ENCODE assay signal across 7 cellular contexts in genomic region chr2:74552914-74553811, GRCh38. TPM values are rescaled to one million over a fixed set of nuclear protein-coding genes. Genes with fewer than 3 reads are reported as not detected.
DNase-seq lines count a peak whose midpoint lies in the region; ATAC-seq, FAIRE-seq and TF ChIP-seq lines count a peak whose summit lies in the region.

No MANE protein-coding gene starts in this region.

- no peak for TF ChIP-seq POLR2A in GM12891 (IDR thresholded peaks at IDR 0.05; ENCODE audit: low read depth, low read length)

- H3K4me3 Mint-ChIP-seq in nephron, result peak overlapping the region; percentile 82 to 95 (median 86)

- DNase-seq in GM12891 (ENCODE audit: insufficient read length, low spot score) (no peak), MG63 (peak; percentile 59), dorsolateral prefrontal cortex (no peak), AML-193 (lab: John Stamatoyannopoulos, UW) (no peak)

- peaks cover 5% of the 10 kb centered on the region for H3K36me3 Mint-ChIP-seq in nephron (ENCODE audit: low read depth)

- H3K4me3 ChIP-seq in MG63, result peak overlapping the region; percentile 73
- peak overlapping the region; percentile 37 to 90 (median 74) for H3K4me3 ChIP-seq in dorsolateral prefrontal cortex

- H3K27me3 ChIP-seq in MG63, result no peaks in the 10 kb centered on the region
- H3K27me3 ChIP-seq in dorsolateral prefrontal cortex, result peaks cover 0 to 16% (median 0%) of the 10 kb centered on the region in 45 donors

- peaks cover 13% of the 10 kb centered on the region for H3K36me3 ChIP-seq in MG63

- intact Hi-C loops in dorsolateral prefrontal cortex (cut with DNase I), result no loop called here

- no peaks in the 10 kb centered on the region for H3K9me3 Mint-ChIP-seq in nephron

- peak; percentile 20 for FAIRE-seq in GM12891 (lab: Jason Lieb, UNC)

- H3K27ac ChIP-seq in dorsolateral prefrontal cortex, result peak overlapping the region in 41 of 59 donors; percentile 9 to 91 (median 64)

- H3K27ac Mint-ChIP-seq in nephron, result peak overlapping the region; percentile 56 to 85 (median 65)

- peaks cover 39% of the 10 kb centered on the region for H3K4me1 Mint-ChIP-seq in nephron

- H3K27me3 Mint-ChIP-seq in nephron (ENCODE audit: low read depth), result peaks cover 15% of the 10 kb centered on the region

- ATAC-seq in GM18519 (IDR thresholded peaks at IDR 0.05; ENCODE audit: low FRiP score, unreplicated experiment), result no peak
- ATAC-seq in GM21390 (IDR thresholded peaks at IDR 0.05; ENCODE audit: unreplicated experiment), result no peak

- TF ChIP-seq CTCF in dorsolateral prefrontal cortex (IDR thresholded peaks at IDR 0.05 in 54 of 56, conservative IDR thresholded peaks at IDR 0.05 in 2 of 56; ENCODE audit: low read depth in 1 of 56, partially characterized antibody in 56 of 56) (no peak), nephron (IDR thresholded peaks at IDR 0.05; ENCODE audit: unreplicated experiment in 3 of 3) (no peak)

- H3K9me3 ChIP-seq in MG63, result no peaks in the 10 kb centered on the region

TF ChIP-seq in GM12891, 5 proteins besides CTCF, POLR2A, EP300 and RAD21:
- TF ChIP-seq TAF1 (IDR thresholded peaks at IDR 0.05; ENCODE audit: low read depth, low read length) (no peak), POU2F2 (IDR thresholded peaks at IDR 0.05; ENCODE audit: low read depth, low read length) (no peak), PAX5 (IDR thresholded peaks at IDR 0.05; ENCODE audit: insufficient read depth, low read length, severe bottlenecking) (no peak), POLR2AphosphoS5 (IDR thresholded peaks at IDR 0.05; ENCODE audit: low read depth, low read length) (no peak), SPI1 (IDR thresholded peaks at IDR 0.05; ENCODE audit: low read depth, low read length) (no peak)
TF ChIP-seq in GM12891: peak in this region for 0.

RNA-seq across cellular contexts. Expression of gene LOXL3, which starts 0.6 kb away (rescaled TPM):
- 3.3 TPM for polyA plus RNA-seq in GM12891 (2012; ENCODE audit: low read depth, missing spikeins)
- total RNA-seq in MG63 (2014; rRNA removed; shearing (Covaris generic); ENCODE audit: low replicate concordance), result 17.8 and 22.9 TPM in 2 replicates
- total RNA-seq in dorsolateral prefrontal cortex, result 10 to 100 TPM in 8 of 120 experiments, 1 to 10 TPM in 112; 2.3 to 17.4 (median 6.7) TPM

RNA-seq across cellular contexts. Expression of gene DOK1, which starts 1.4 kb away (rescaled TPM):
- 27.6 TPM for polyA plus RNA-seq in GM12891 (2012; ENCODE audit: low read depth, missing spikeins)
- total RNA-seq in MG63 (2014; rRNA removed; shearing (Covaris generic); ENCODE audit: low replicate concordance), result 10.9 and 21.9 TPM in 2 replicates
- total RNA-seq in dorsolateral prefrontal cortex, result 10 to 100 TPM in 24 of 120 experiments, 1 to 10 TPM in 96; 3.4 to 17.7 (median 7.3) TPM

RNA-seq across cellular contexts. Expression of gene HTRA2, which starts 23.4 kb away (rescaled TPM):
- polyA plus RNA-seq in GM12891 (2012; ENCODE audit: low read depth, missing spikeins), result 58.5 TPM
- 49.9 and 53.9 TPM in 2 replicates for total RNA-seq in MG63 (2014; rRNA removed; shearing (Covaris generic); ENCODE audit: low replicate concordance)
- 10 to 100 TPM; 25.1 to 46.4 (median 34.3) TPM for total RNA-seq in dorsolateral prefrontal cortex

RNA-seq across cellular contexts. Expression of gene AUP1, which starts 23.7 kb away (rescaled TPM):
- 96.8 TPM for polyA plus RNA-seq in GM12891 (2012; ENCODE audit: low read depth, missing spikeins)
- 70.0 and 143 TPM in 2 replicates for total RNA-seq in MG63 (2014; rRNA removed; shearing (Covaris generic); ENCODE audit: low replicate concordance)
- total RNA-seq in dorsolateral prefrontal cortex, result 100 to 1,000 TPM in 1 of 120 experiments, 10 to 100 TPM in 119; 47.3 to 106 (median 69.1) TPM

RNA-seq across cellular contexts. Expression of gene DQX1, which starts 27.1 kb away (rescaled TPM):
- 1.2 TPM for polyA plus RNA-seq in GM12891 (2012; ENCODE audit: low read depth, missing spikeins)
- total RNA-seq in MG63 (2014; rRNA removed; shearing (Covaris generic); ENCODE audit: low replicate concordance), result not detected in 2 replicates
- total RNA-seq in dorsolateral prefrontal cortex, result 1 to 10 TPM in 61 of 120 experiments, under 1 TPM in 55, not detected in 4; 0.20 to 3.8 (median 1.0) TPM
